ENCODE assay signal across 6 cellular contexts in genomic region chr19:1070931-1071791, GRCh38. TPM values are rescaled to one million over a fixed set of nuclear protein-coding genes. Genes with fewer than 3 reads are reported as not detected.
DNase-seq lines count a peak whose midpoint lies in the region; ATAC-seq and TF ChIP-seq lines count a peak whose summit lies in the region.

No MANE protein-coding gene starts in this region.

- no peaks in the 10 kb centered on the region for H3K9me3 ChIP-seq in H9 (ENCODE audit: control insufficient read depth, low read depth, low read length)
- no peaks in the 10 kb centered on the region for H3K9me3 ChIP-seq in naive thymus-derived CD4-positive, alpha-beta T cell (ENCODE audit: control insufficient read depth in 2 of 3, low read length in 3 of 3)
- no peaks in the 10 kb centered on the region for H3K9me3 ChIP-seq in gastrocnemius medialis

- no peak overlapping the region for H4K5ac ChIP-seq in H9 (ENCODE audit: insufficient read length, low read depth, low read length)

- no peak overlapping the region for H3K27ac ChIP-seq in H9 (ENCODE audit: insufficient read length, low read depth, low read length)
- H3K27ac ChIP-seq in naive thymus-derived CD4-positive, alpha-beta T cell (ENCODE audit: low read depth, low read length): peak overlapping the region; percentile 99
- no peak overlapping the region for H3K27ac ChIP-seq in gastrocnemius medialis

- no peak overlapping the region for H2BK12ac ChIP-seq in H9 (ENCODE audit: insufficient read length, low read depth, low read length)

- no peaks in the 10 kb centered on the region for H3K79me1 ChIP-seq in H9 (ENCODE audit: insufficient read depth, low read depth, low read length, poor library complexity, severe bottlenecking)

- H3K4ac ChIP-seq in H9 (ENCODE audit: low read depth, low read length): no peak overlapping the region

- H3K27me3 Mint-ChIP-seq in H9 (ENCODE audit: low read depth): peaks cover 42% of the 10 kb centered on the region
- H3K27me3 Mint-ChIP-seq in naive thymus-derived CD4-positive, alpha-beta T cell: no peaks in the 10 kb centered on the region

- WGBS in H9 (ENCODE audit: extremely low coverage, insufficient read length, low lambda C conversion rate): no CpG with 5 or more reads among the region's 99 CpGs

- H3K4me3 ChIP-seq in naive thymus-derived CD4-positive, alpha-beta T cell (ENCODE audit: low read length): peak overlapping the region; percentile 30
- no peak overlapping the region for H3K4me3 ChIP-seq in gastrocnemius medialis

- no peak overlapping the region for H2BK20ac ChIP-seq in H9 (ENCODE audit: low read depth, low read length, poor library complexity, severe bottlenecking)

- intact Hi-C loops in naive thymus-derived CD4-positive, alpha-beta T cell (cut with micrococcal nuclease): no loop called here
- intact Hi-C loops in gastrocnemius medialis (cut with DNase I; ENCODE audit: low total_unique reads): no loop called here

- in situ Hi-C loops in gastrocnemius medialis (cut with MboI; ENCODE audit: low sequenced_read_pairs in 4 of 4): no loop called here

- CTCF ChIA-PET in naive thymus-derived CD4-positive, alpha-beta T cell (lab: Charles Lee): interaction anchor here (1.1 to 1.3 kb wide), 2 partner anchors 11 to 32 kb away, joined by 3 read pairs; partner anchors contain the start of gene GPX4

- H3K4me1 Mint-ChIP-seq in H9: peaks cover 4 to 10% of the 10 kb centered on the region in 2 experiments
- H3K4me1 Mint-ChIP-seq in naive thymus-derived CD4-positive, alpha-beta T cell: peaks cover 36 to 59% (median 43%) of the 10 kb centered on the region in 7 donors

- H3T11ph ChIP-seq in H9 (ENCODE audit: low read length): no peak overlapping the region

- no peak overlapping the region for H4K91ac ChIP-seq in H9 (ENCODE audit: insufficient read length, low read depth, low read length)

- H2BK5ac ChIP-seq in H9 (ENCODE audit: insufficient read length, low read length): no peak overlapping the region

- no peak overlapping the region for H2BK120ac ChIP-seq in H9 (ENCODE audit: low read depth, low read length, poor library complexity, severe bottlenecking)

- no peak overlapping the region for H2AK5ac ChIP-seq in H9 (ENCODE audit: insufficient read length, low read length)

- peaks cover 20 to 64% (median 44%) of the 10 kb centered on the region in 3 experiments for H3K36me3 ChIP-seq in naive thymus-derived CD4-positive, alpha-beta T cell (ENCODE audit: control insufficient read depth in 2 of 3, insufficient read depth in 3 of 3, low read length in 3 of 3)
- H3K36me3 ChIP-seq in gastrocnemius medialis: no peaks in the 10 kb centered on the region

- H3K27ac Mint-ChIP-seq in H9: peak overlapping the region in 1 of 3 experiments; percentile 19; a peak in 1 of 7 replicates
- peak overlapping the region; percentile 44 to 75 for H3K27ac Mint-ChIP-seq in activated naive CD4-positive, alpha-beta T cell treated with anti-CD3 and anti-CD28 coated beads, Interleukin-2, amount 50 U/mL, for 72 hours
- peak overlapping the region; percentile 88 to 100 (median 97) for H3K27ac Mint-ChIP-seq in naive thymus-derived CD4-positive, alpha-beta T cell

- H3K56ac ChIP-seq in H9 (ENCODE audit: insufficient read length, low read depth, low read length): no peak overlapping the region

- H3K18ac ChIP-seq in H9 (ENCODE audit: insufficient read length, low read depth, low read length): peak overlapping the region; percentile 13

- no peaks in the 10 kb centered on the region for H4K20me1 ChIP-seq in H9 (ENCODE audit: control insufficient read depth, insufficient read depth, insufficient read length)

- H4K8ac ChIP-seq in H9 (replicated peaks; ENCODE audit: insufficient read length, low read depth, low read length): no peak overlapping the region

- H3K4me1 ChIP-seq in H9 (ENCODE audit: insufficient read depth, low read length) (no peaks in the 10 kb centered on the region), gastrocnemius medialis (peaks cover 0 to 9% of the 10 kb centered on the region in 2 donors)
- H3K4me1 ChIP-seq in naive thymus-derived CD4-positive, alpha-beta T cell (ENCODE audit: control insufficient read depth in 2 of 2, insufficient read depth in 2 of 2, low read length in 2 of 2): peaks cover 63% of the 10 kb centered on the region in 2 donors

- H3K4me3 Mint-ChIP-seq in H9: peak overlapping the region; percentile 69 to 83
- H3K4me3 Mint-ChIP-seq in naive thymus-derived CD4-positive, alpha-beta T cell: peak overlapping the region; percentile 84 to 99 (median 90)

- H2BK15ac ChIP-seq in H9 (ENCODE audit: low read depth, low read length): no peak overlapping the region

- no peaks in the 10 kb centered on the region for H3K79me2 ChIP-seq in H9 (ENCODE audit: insufficient read depth, low read length)

- H3K23me2 ChIP-seq in H9 (ENCODE audit: insufficient read length, low read depth, low read length, poor library complexity, severe bottlenecking): peaks cover 9% of the 10 kb centered on the region

- no peaks in the 10 kb centered on the region for H3K9me3 Mint-ChIP-seq in H9
- H3K9me3 Mint-ChIP-seq in activated naive CD4-positive, alpha-beta T cell treated with anti-CD3 and anti-CD28 coated beads, Interleukin-2, amount 50 U/mL, for 72 hours: no peaks in the 10 kb centered on the region
- peaks cover 0 to 5% (median 0%) of the 10 kb centered on the region in 11 donors for H3K9me3 Mint-ChIP-seq in naive thymus-derived CD4-positive, alpha-beta T cell

- TF ChIP-seq POLR2A in gastrocnemius medialis (IDR thresholded peaks at IDR 0.05): no peak

- peak; percentile 14; the same call in 1 of the 3 replicates for TF ChIP-seq CTCF in H9 (conservative IDR thresholded peaks at IDR 0.05)
- no peak for TF ChIP-seq CTCF in gastrocnemius medialis (IDR thresholded peaks at IDR 0.05 in 4 of 5, conservative IDR thresholded peaks at IDR 0.05 in 1 of 5)

- H3K23ac ChIP-seq in H9 (ENCODE audit: insufficient read length, low read depth, low read length): no peak overlapping the region

- DNase-seq in H9: peak; percentile 70
- no peak for DNase-seq in activated naive CD4-positive, alpha-beta T cell treated with anti-CD3 and anti-CD28 coated beads, Interleukin-2, amount 50 U/mL, for 72 hours (ENCODE audit: low spot score in 2 of 2)
- peak in 1 of 9 donors; percentile 9 for DNase-seq in naive thymus-derived CD4-positive, alpha-beta T cell
- DNase-seq in gastrocnemius medialis: no peak
- no peak for DNase-seq in NK-92 (lab: John Stamatoyannopoulos, UW; ENCODE audit: unreplicated experiment)
- no peak for DNase-seq in hypothalamus (lab: John Stamatoyannopoulos, UW)

- H2AFZ ChIP-seq in H9 (ENCODE audit: low read length): no peak overlapping the region

- H3K14ac ChIP-seq in H9 (ENCODE audit: insufficient read depth, low read length): peak overlapping the region; percentile 90

- peaks cover 8 to 26% (median 15%) of the 10 kb centered on the region in 3 experiments for H3K36me3 Mint-ChIP-seq in H9 (ENCODE audit: insufficient read depth in 1 of 3, low read depth in 3 of 3)
- H3K36me3 Mint-ChIP-seq in activated naive CD4-positive, alpha-beta T cell treated with anti-CD3 and anti-CD28 coated beads, Interleukin-2, amount 50 U/mL, for 72 hours: peaks cover 33 to 35% of the 10 kb centered on the region in 2 donors
- H3K36me3 Mint-ChIP-seq in naive thymus-derived CD4-positive, alpha-beta T cell: peaks cover 10 to 45% (median 27%) of the 10 kb centered on the region in 5 donors

- H3K4me2 ChIP-seq in H9 (ENCODE audit: insufficient read depth, insufficient read length, low read length): peak overlapping the region; percentile 64

- ATAC-seq in activated naive CD4-positive, alpha-beta T cell treated with anti-CD3 and anti-CD28 coated beads, Interleukin-2, amount 50 U/mL, for 72 hours: no peak
- ATAC-seq in naive thymus-derived CD4-positive, alpha-beta T cell: no peak
- ATAC-seq in gastrocnemius medialis: no peak

- H3K9ac ChIP-seq in H9 (ENCODE audit: extremely low read depth, insufficient read length, low read length): no peak overlapping the region

- POLR2A ChIA-PET in naive thymus-derived CD4-positive, alpha-beta T cell (lab: Charles Lee): interaction anchor here (0.7 to 38.6 kb wide), 9 partner anchors 2 to 1356 kb away, joined by 3 to 2022 read pairs (median 3); partner anchors contain the start of genes ABCA7, ARHGAP45, CNN2 and GPX4

- no peaks in the 10 kb centered on the region; the same call in 1 of the 2 replicates for H3K27me3 ChIP-seq in H9 (ENCODE audit: insufficient read depth, low read length)
- H3K27me3 ChIP-seq in naive thymus-derived CD4-positive, alpha-beta T cell (ENCODE audit: control insufficient read depth in 2 of 2, insufficient read depth in 2 of 2, low read length in 2 of 2): no peaks in the 10 kb centered on the region
- H3K27me3 ChIP-seq in gastrocnemius medialis: peaks cover 57 to 63% (median 63%) of the 10 kb centered on the region in 3 donors

RNA-seq across cellular contexts. Expression of gene ARHGAP45, which starts 4.2 kb away (rescaled TPM):
- 35.0 and 39.8 TPM in 2 replicates for total RNA-seq in H9 (2021)
- total RNA-seq in activated naive CD4-positive, alpha-beta T cell treated with anti-CD3 and anti-CD28 coated beads, Interleukin-2, amount 50 U/mL, for 72 hours: 100 to 1,000 TPM; 171 to 174 TPM
- 1,000 to 10,000 TPM in 1 of 5 experiments, 100 to 1,000 TPM in 4; 467 to 1,030 (median 779) TPM for total RNA-seq in naive thymus-derived CD4-positive, alpha-beta T cell
- polyA plus RNA-seq in naive thymus-derived CD4-positive, alpha-beta T cell: 100 to 1,000 TPM; 305 to 880 TPM
- total RNA-seq in gastrocnemius medialis: 1 to 10 TPM in 3 of 4 donors, under 1 TPM in 1; 0.83 to 7.6 (median 3.4) TPM

RNA-seq across cellular contexts. Expression of gene POLR2E, which starts 24.0 kb away (rescaled TPM):
- 261 and 272 TPM in 2 replicates for total RNA-seq in H9 (2021)
- 100 to 1,000 TPM; 248 to 259 TPM for total RNA-seq in activated naive CD4-positive, alpha-beta T cell treated with anti-CD3 and anti-CD28 coated beads, Interleukin-2, amount 50 U/mL, for 72 hours
- total RNA-seq in naive thymus-derived CD4-positive, alpha-beta T cell: 100 to 1,000 TPM in 1 of 5 experiments, 10 to 100 TPM in 4; 75.3 to 157 (median 82.1) TPM
- 100 to 1,000 TPM; 136 to 179 TPM for polyA plus RNA-seq in naive thymus-derived CD4-positive, alpha-beta T cell
- 100 to 1,000 TPM; 118 to 263 (median 228) TPM for total RNA-seq in gastrocnemius medialis

RNA-seq across cellular contexts. Expression of gene ABCA7, which starts 31.3 kb away (rescaled TPM):
- total RNA-seq in H9 (2021): 28.3 and 34.6 TPM in 2 replicates
- total RNA-seq in activated naive CD4-positive, alpha-beta T cell treated with anti-CD3 and anti-CD28 coated beads, Interleukin-2, amount 50 U/mL, for 72 hours: 100 to 1,000 TPM in 1 of 2 donors, 10 to 100 TPM in 1; 17.8 to 105 TPM
- total RNA-seq in naive thymus-derived CD4-positive, alpha-beta T cell: 100 to 1,000 TPM in 4 of 5 experiments, 10 to 100 TPM in 1; 57.8 to 323 (median 155) TPM
- polyA plus RNA-seq in naive thymus-derived CD4-positive, alpha-beta T cell: 10 to 100 TPM in 1 of 2 donors, 1 to 10 TPM in 1; 6.6 to 25.5 TPM
- 10 to 100 TPM in 3 of 4 donors, 1 to 10 TPM in 1; 6.0 to 20.0 (median 15.0) TPM for total RNA-seq in gastrocnemius medialis

RNA-seq across cellular contexts. Expression of gene GPX4, which starts 32.6 kb away (rescaled TPM):
- total RNA-seq in H9 (2021) (355 and 363 TPM in 2 replicates), gastrocnemius medialis (100 to 1,000 TPM; 616 to 907 (median 819) TPM)
- 100 to 1,000 TPM; 154 to 316 TPM for total RNA-seq in activated naive CD4-positive, alpha-beta T cell treated with anti-CD3 and anti-CD28 coated beads, Interleukin-2, amount 50 U/mL, for 72 hours
- 100 to 1,000 TPM; 122 to 235 (median 194) TPM for total RNA-seq in naive thymus-derived CD4-positive, alpha-beta T cell
- 100 to 1,000 TPM; 417 to 522 TPM for polyA plus RNA-seq in naive thymus-derived CD4-positive, alpha-beta T cell

RNA-seq across cellular contexts. Expression of gene CNN2, which starts 44.8 kb away (rescaled TPM):
- total RNA-seq in H9 (2021) (524 and 529 TPM in 2 replicates), gastrocnemius medialis (10 to 100 TPM in 1 of 4 donors, 1 to 10 TPM in 3; 2.2 to 10.1 (median 4.1) TPM)
- 100 to 1,000 TPM; 187 to 254 TPM for total RNA-seq in activated naive CD4-positive, alpha-beta T cell treated with anti-CD3 and anti-CD28 coated beads, Interleukin-2, amount 50 U/mL, for 72 hours
- 100 to 1,000 TPM; 234 to 440 (median 240) TPM for total RNA-seq in naive thymus-derived CD4-positive, alpha-beta T cell
- polyA plus RNA-seq in naive thymus-derived CD4-positive, alpha-beta T cell: 100 to 1,000 TPM; 401 to 704 TPM
